ENCODE assay signal across 8 cellular contexts in the genomic region with DNA sequence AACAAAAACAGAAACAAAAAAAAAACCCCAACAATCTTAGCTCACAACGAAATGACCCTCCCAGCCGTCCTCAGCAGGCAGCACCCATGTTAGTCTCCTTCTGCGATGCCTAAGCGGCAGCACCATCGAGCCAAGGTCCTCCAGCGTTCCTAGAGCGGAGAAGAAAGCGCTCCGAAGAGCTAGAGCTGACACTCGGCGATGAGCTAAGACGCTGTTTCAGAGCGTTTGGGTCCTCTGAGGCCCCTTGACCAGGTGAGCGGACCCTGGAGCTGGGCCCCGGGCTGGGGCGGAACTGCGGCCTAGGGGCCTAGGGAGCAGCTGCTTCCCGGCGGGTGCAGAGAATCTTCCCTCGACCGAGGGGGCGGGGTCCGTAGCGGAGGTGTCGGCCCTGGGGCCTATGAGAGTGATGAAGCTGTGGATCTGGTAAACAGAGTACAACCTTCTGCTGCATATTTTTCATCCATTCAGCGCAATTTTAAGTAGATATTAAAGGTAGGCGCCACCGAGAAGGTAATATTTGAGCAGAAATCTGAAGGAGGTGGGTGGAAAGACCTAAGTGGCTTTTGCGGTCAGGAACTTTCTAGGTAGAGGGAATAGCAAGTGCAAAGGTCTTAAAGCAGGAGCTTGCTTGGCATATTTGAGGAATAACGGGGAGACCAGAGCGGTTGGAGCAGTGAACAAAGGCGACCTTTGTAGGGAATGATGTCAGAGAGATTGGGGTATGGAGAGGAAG. TPM values are rescaled to one million over a fixed set of nuclear protein-coding genes. Genes with fewer than 3 reads are reported as not detected.
DNase-seq lines count a peak whose midpoint lies in the region; TF ChIP-seq lines count a peak whose summit lies in the region.

A gene (plus strand): TSS at position 182 of the 733 bp plus-strand sequence. CDS start 4,777 bp downstream, outside the sequence.

- under 1% methylated on average over 32 of the region's 32 CpGs for WGBS in suprapubic skin

- no peak for TF ChIP-seq EP300 in suprapubic skin (IDR thresholded peaks at IDR 0.05)

- H3K27ac Mint-ChIP-seq in HFFc6, result no peak within 1 kb of the TSS
- peak within 1 kb of the TSS; percentile 60 for H3K27ac Mint-ChIP-seq in activated naive CD4-positive, alpha-beta T cell treated with anti-CD3 and anti-CD28 coated beads, Interleukin-2, amount 50 U/mL, for 24 hours

- H3K9me3 ChIP-seq in suprapubic skin, result no peaks in the 10 kb centered on the region

- H3K4me1 ChIP-seq in suprapubic skin, result peaks cover 14% of the 10 kb centered on the region

- H3K4me3 ChIP-seq in GM08714 (ENCODE audit: low read length) (peak within 1 kb of the TSS; percentile 76), suprapubic skin (peak within 1 kb of the TSS; percentile 66)

- H3K4me3 Mint-ChIP-seq in HFFc6, result no peak within 1 kb of the TSS
- no peak within 1 kb of the TSS for H3K4me3 Mint-ChIP-seq in activated naive CD4-positive, alpha-beta T cell treated with anti-CD3 and anti-CD28 coated beads, Interleukin-2, amount 50 U/mL, for 24 hours

- peaks cover 39% of the 10 kb centered on the region for H3K4me1 Mint-ChIP-seq in HFFc6 (ENCODE audit: low read depth)
- peaks cover 42% of the 10 kb centered on the region for H3K4me1 Mint-ChIP-seq in activated naive CD4-positive, alpha-beta T cell treated with anti-CD3 and anti-CD28 coated beads, Interleukin-2, amount 50 U/mL, for 24 hours

- H3K9me3 Mint-ChIP-seq in HFFc6, result no peaks in the 10 kb centered on the region
- no peaks in the 10 kb centered on the region for H3K9me3 Mint-ChIP-seq in activated naive CD4-positive, alpha-beta T cell treated with anti-CD3 and anti-CD28 coated beads, Interleukin-2, amount 50 U/mL, for 24 hours

- no peaks in the 10 kb centered on the region for H3K27me3 Mint-ChIP-seq in HFFc6 (ENCODE audit: insufficient read depth)
- H3K27me3 Mint-ChIP-seq in activated naive CD4-positive, alpha-beta T cell treated with anti-CD3 and anti-CD28 coated beads, Interleukin-2, amount 50 U/mL, for 24 hours, result no peaks in the 10 kb centered on the region

- peaks cover 4% of the 10 kb centered on the region for H3K36me3 ChIP-seq in suprapubic skin

- TF ChIP-seq POLR2A in suprapubic skin (IDR thresholded peaks at IDR 0.05), result no peak

- DNase-seq in HFFc6 (peak; percentile 84), NAMALWA (ENCODE audit: low spot score) (peak; percentile 93), SK-N-DZ (ENCODE audit: low spot score) (peak; percentile 92), glomerular endothelial cell (ENCODE audit: extremely low read depth, low read depth, low spot score) (peak; percentile 58), occipital lobe (lab: John Stamatoyannopoulos, UW) (peak; percentile 69), suprapubic skin (ENCODE audit: low spot score in 2 of 2) (peak; percentile 80 to 86)

- peaks cover 24% of the 10 kb centered on the region for H3K36me3 Mint-ChIP-seq in HFFc6 (ENCODE audit: low read depth)
- H3K36me3 Mint-ChIP-seq in activated naive CD4-positive, alpha-beta T cell treated with anti-CD3 and anti-CD28 coated beads, Interleukin-2, amount 50 U/mL, for 24 hours, result peaks cover 6% of the 10 kb centered on the region

- TF ChIP-seq CTCF in HFFc6 (IDR thresholded peaks at IDR 0.05) (no peak), suprapubic skin (IDR thresholded peaks at IDR 0.05) (no peak)

- peaks cover 2% of the 10 kb centered on the region for H3K27me3 ChIP-seq in suprapubic skin

- peak within 1 kb of the TSS; percentile 64 for H3K27ac ChIP-seq in suprapubic skin

RNA-seq across cellular contexts. Expression of the gene that starts here (rescaled TPM):
- 10 to 100 TPM in 1 of 6 experiments, 1 to 10 TPM in 5; 8.5 to 10.9 (median 9.3) TPM for total RNA-seq in HFFc6 (2021; fragmentation: NEBNext Ultra II Directional; extraction: Animal tissue kit (Norgen Biotek cat#: 25700))
- 20.4 and 22.8 TPM in 2 replicates for polyA plus RNA-seq in SK-N-DZ (2014; cell fraction: cytosol; rRNA removed)
- 26.2 and 46.7 TPM in 2 replicates for polyA plus RNA-seq in SK-N-DZ (2014; cell fraction: nucleus; rRNA removed)
- total RNA-seq in glomerular endothelial cell (9.7 and 11.1 TPM in 2 replicates), occipital lobe (40.7 TPM), suprapubic skin (10 to 100 TPM in 2 of 4 donors, 1 to 10 TPM in 2; 4.9 to 23.3 (median 11.4) TPM)

Comparison
In these comparisons a context has a peak if more than half of its experiments do, and no peak if none do; other contexts are left out.
1. Peak in every context shown above with its lines: DNase-seq, H3K4me3 ChIP-seq and H3K27ac ChIP-seq.